15 cellular contexts compared by ENCODE assay signal in the genomic region with DNA sequence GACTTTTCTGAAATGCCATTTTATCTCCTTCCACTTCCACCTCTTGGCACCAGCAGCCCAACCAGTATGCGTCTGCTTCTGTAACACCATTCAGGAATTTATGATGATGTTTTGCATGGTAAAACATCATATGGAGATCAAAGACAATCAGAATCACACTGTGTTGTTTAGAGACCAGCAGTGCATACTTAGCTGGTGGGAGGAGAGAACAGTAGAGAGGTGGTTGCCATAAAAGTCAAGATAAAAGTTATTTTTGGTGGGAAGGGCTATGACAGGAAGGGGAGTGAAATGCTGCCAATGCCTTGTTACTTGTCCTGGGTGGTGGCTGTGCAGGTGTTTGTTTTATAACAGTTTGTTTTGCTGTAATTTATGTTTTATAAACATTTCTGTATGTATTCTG.
DNase-seq lines count a peak whose midpoint lies in the region; ATAC-seq and TF ChIP-seq lines count a peak whose summit lies in the region.
"Had no signal": no experiment of that assay in that cellular context is flagged by ENCODE, and none has a peak within 500 bp of the region (broad histone marks: within the 10 kb centered on the region; RNA-seq: fewer than 3 reads in every experiment).

No MANE protein-coding gene starts in this region.

- H3K9me2 ChIP-seq in OCI-LY7 (ENCODE audit: insufficient read depth, low read length), result no peaks in the 10 kb centered on the region

- H3K4me3 ChIP-seq in right atrium auricular region (no peak overlapping the region), OCI-LY7 (ENCODE audit: low read depth, low read length, poor library complexity, severe bottlenecking) (no peak overlapping the region), left ventricle myocardium inferior (no peak overlapping the region), mucosa of descending colon (no peak overlapping the region)
- H3K4me3 ChIP-seq: BLaER1, GM12878 had no signal

- H3K36me3 ChIP-seq in right atrium auricular region (no peaks in the 10 kb centered on the region), OCI-LY7 (ENCODE audit: insufficient read depth, low read length) (no peaks in the 10 kb centered on the region; the same call in 1 of the 2 replicates), left ventricle myocardium inferior (no peaks in the 10 kb centered on the region), mucosa of descending colon (ENCODE audit: low read depth) (no peaks in the 10 kb centered on the region)
- H3K36me3 ChIP-seq: BLaER1 had no signal

- CTCF ChIA-PET in OCI-LY7 (lab: Charles Lee; ENCODE audit: unreplicated experiment), result no interaction called here

- DNase-seq in Right ventricle myocardium inferior (ENCODE audit: missing footprints), result no peak
- DNase-seq in right atrium auricular region (ENCODE audit: low spot score), result no peak
- DNase-seq in OCI-LY7 (ENCODE audit: low spot score), result no peak
- no peak for DNase-seq in left ventricle myocardium inferior
- DNase-seq in mucosa of descending colon, result no peak
- no peak for DNase-seq in activated naive CD4-positive, alpha-beta T cell treated with Interleukin-2 at 50 U/mL for 16 hours
- no peak for DNase-seq in NOMO-1 treated with dmso at 0.1 percent for 144 hours (lab: John Stamatoyannopoulos, UW; ENCODE audit: unreplicated experiment)
- DNase-seq: 8988T; Calu3; CD4-positive, alpha-beta memory T cell; DMS79 treated with DMSO at 0.1 percent for 48 hours; H9 had no signal

- no TSS peak for BruUV-seq in OCI-LY7 (replicated peaks; lab: Mats Ljungman, UMichigan)

- peak overlapping the region in 1 of 2 donors; percentile 67 for H3K27ac ChIP-seq in right atrium auricular region
- H3K27ac ChIP-seq in OCI-LY7 (ENCODE audit: low read depth, low read length, poor library complexity, severe bottlenecking), result no peak overlapping the region
- H3K27ac ChIP-seq in left ventricle myocardium inferior (replicated peaks), result peak overlapping the region; percentile 68
- H3K27ac ChIP-seq: BLaER1 had no signal

- peak overlapping the region; percentile 56; the same call in 1 of the 2 replicates for H2AFZ ChIP-seq in OCI-LY7 (ENCODE audit: low read length)

- intact Hi-C loops in Right ventricle myocardium inferior (cut with DNase I), result loop anchor here (5.0 kb wide), 2 partner anchors 136 to 411 kb away; no protein-coding TSS in a partner anchor
- intact Hi-C loops in OCI-LY7 (cut with micrococcal nuclease; ENCODE audit: unreplicated experiment), result no loop called here
- intact Hi-C loops in left ventricle myocardium inferior (cut with micrococcal nuclease), result no loop called here
- intact Hi-C loops in mucosa of descending colon (cut with DNase I, micrococcal nuclease), result no loop called here

- no peaks in the 10 kb centered on the region for H4K20me1 ChIP-seq in OCI-LY7 (ENCODE audit: insufficient read depth, low read length)
- H4K20me1 ChIP-seq: BLaER1 had no signal

- TF ChIP-seq CTCF in right atrium auricular region (IDR thresholded peaks at IDR 0.05) (no peak), OCI-LY7 (conservative IDR thresholded peaks at IDR 0.05; ENCODE audit: low read length) (no peak), left ventricle myocardium inferior (IDR thresholded peaks at IDR 0.05; ENCODE audit: borderline replicate concordance) (no peak), mucosa of descending colon (IDR thresholded peaks at IDR 0.05) (no peak)

- H3K79me2 ChIP-seq in OCI-LY7 (ENCODE audit: insufficient read depth, low read depth, low read length), result no peaks in the 10 kb centered on the region

- no peaks in the 10 kb centered on the region for H3K9me3 ChIP-seq in right atrium auricular region
- H3K9me3 ChIP-seq in OCI-LY7 (ENCODE audit: low read length), result no peaks in the 10 kb centered on the region
- H3K9me3 ChIP-seq in left ventricle myocardium inferior (replicated peaks), result no peaks in the 10 kb centered on the region
- no peaks in the 10 kb centered on the region for H3K9me3 ChIP-seq in mucosa of descending colon
- H3K9me3 ChIP-seq: BLaER1 had no signal

- no peak overlapping the region for H3K4me2 ChIP-seq in OCI-LY7 (ENCODE audit: low read length)
- H3K4me2 ChIP-seq: BLaER1 had no signal

- H3K27me3 ChIP-seq in right atrium auricular region (no peaks in the 10 kb centered on the region), left ventricle myocardium inferior (ENCODE audit: low read depth) (no peaks in the 10 kb centered on the region)

- POLR2A ChIA-PET in OCI-LY7 (lab: Charles Lee), result interaction anchor here (0.5 to 1.2 kb wide), 2 partner anchors 14 to 75 kb away, joined by 3 to 5 read pairs; no protein-coding TSS in a partner anchor

- peaks cover 0 to 37% of the 10 kb centered on the region in 2 donors for H3K4me1 ChIP-seq in right atrium auricular region
- peaks cover 17% of the 10 kb centered on the region for H3K4me1 ChIP-seq in OCI-LY7 (ENCODE audit: insufficient read depth, low read length, poor library complexity, severe bottlenecking)
- peaks cover 54% of the 10 kb centered on the region for H3K4me1 ChIP-seq in left ventricle myocardium inferior
- peaks cover 5% of the 10 kb centered on the region for H3K4me1 ChIP-seq in mucosa of descending colon (ENCODE audit: low read depth)
- H3K4me1 ChIP-seq: BLaER1 had no signal

- ATAC-seq in Right ventricle myocardium inferior (peak; percentile 70), mucosa of descending colon (peak; percentile 64), HG02884 (IDR thresholded peaks at IDR 0.05; ENCODE audit: unreplicated experiment) (no peak)
- ATAC-seq: GM12878 had no signal
